9 cellular contexts compared by ENCODE assay signal in the genomic region with DNA sequence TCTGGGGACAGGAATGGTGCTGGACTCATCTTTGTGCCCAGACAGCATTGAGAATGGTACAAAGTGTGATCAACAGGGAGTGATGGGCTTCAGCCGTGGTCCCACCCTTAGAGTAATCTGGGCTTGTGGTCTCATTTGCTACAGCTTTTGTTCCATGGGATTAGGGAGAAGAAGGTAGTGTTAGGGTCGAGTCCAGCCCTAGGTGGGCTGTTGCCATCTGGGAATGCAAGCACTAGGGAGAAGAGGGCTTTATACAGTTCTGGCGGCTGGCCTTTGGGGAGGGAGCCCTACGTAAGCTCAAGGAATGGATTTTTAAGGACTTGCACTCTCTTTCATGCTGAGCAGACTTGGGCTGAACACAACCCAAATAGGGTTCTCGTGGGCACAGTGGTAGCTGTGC. TPM values are rescaled to one million over a fixed set of nuclear protein-coding genes. Genes with fewer than 3 reads are reported as not detected.
DNase-seq lines count a peak whose midpoint lies in the region; ATAC-seq, FAIRE-seq and TF ChIP-seq lines count a peak whose summit lies in the region.
"Had no signal": no experiment of that assay in that cellular context is flagged by ENCODE, and none has a peak within 500 bp of the region (broad histone marks: within the 10 kb centered on the region; RNA-seq: fewer than 3 reads in every experiment).

No MANE protein-coding gene starts in this region.

- in situ Hi-C loops in HepG2 (cut with HindIII; ENCODE audit: extremely low pct_ligation_motif_present, low pct_unique_long_range_greater_than_20kb) = no loop called here

- H3K4me1 ChIP-seq in liver (ENCODE audit: control insufficient read depth in 4 of 4, insufficient read depth in 4 of 4, low read length in 3 of 4) (peaks cover 27 to 65% (median 61%) of the 10 kb centered on the region in 4 donors), HepG2 (ENCODE audit: insufficient read depth, low read length) (peaks cover 45% of the 10 kb centered on the region), endocrine pancreas (ENCODE audit: control insufficient read depth, insufficient read depth, low read length) (peaks cover 24% of the 10 kb centered on the region)

- H3K36me3 Mint-ChIP-seq in neural crest cell (ENCODE audit: low read depth) = peaks cover 20% of the 10 kb centered on the region

- H3K27me3 ChIP-seq in liver (ENCODE audit: control insufficient read depth in 4 of 4, insufficient read depth in 4 of 4, low read length in 3 of 4) (no peaks in the 10 kb centered on the region), HepG2 (ENCODE audit: control insufficient read depth in 1 of 2, insufficient read depth in 2 of 2, low read length in 2 of 2) (no peaks in the 10 kb centered on the region; a peak in 1 of 5 replicates), endocrine pancreas (ENCODE audit: control insufficient read depth, insufficient read depth, low read length) (no peaks in the 10 kb centered on the region)

- no TSS peak for BruUV-seq in HepG2 (replicated peaks; lab: Mats Ljungman, UMichigan)

- no peak overlapping the region for H3K4me2 ChIP-seq in HepG2 (ENCODE audit: low read depth, low read length)

- POLR2A ChIA-PET in HepG2 (lab: Yijun Ruan, JAX) = no interaction called here

- 89% methylated on average over 5 of the region's 5 CpGs for WGBS in liver
- WGBS in HepG2 (ENCODE audit: low lambda C conversion rate) = 94% methylated on average over 5 of the region's 5 CpGs

- TF ChIP-seq RAD21 in liver (IDR thresholded peaks at IDR 0.05) = no peak
- no peak for TF ChIP-seq RAD21 in HepG2 (CRISPR knock-in tag; IDR thresholded peaks at IDR 0.05)

- peaks cover 17% of the 10 kb centered on the region for H3K9me3 Mint-ChIP-seq in neural crest cell

- CTCF ChIA-PET in HepG2 (lab: Yijun Ruan, JAX; ENCODE audit: low intra/inter-chr PET ratio, low total read pairs) = no interaction called here

- TF ChIP-seq CTCF in liver (IDR thresholded peaks at IDR 0.05; ENCODE audit: low read depth, low read length, missing input control) (no peak), HepG2 (CRISPR knock-in tag; IDR thresholded peaks at IDR 0.05) (no peak), neural crest cell (conservative IDR thresholded peaks at IDR 0.05) (no peak)

- no peak overlapping the region for H3K27ac Mint-ChIP-seq in neural crest cell (ENCODE audit: unreplicated experiment)

- H3K9me3 ChIP-seq in liver (ENCODE audit: control insufficient read depth in 4 of 4, low read length in 3 of 4) (peaks cover 0 to 4% (median 0%) of the 10 kb centered on the region in 4 donors), HepG2 (ENCODE audit: low read length) (peaks cover 13% of the 10 kb centered on the region), endocrine pancreas (ENCODE audit: control insufficient read depth, low read length) (no peaks in the 10 kb centered on the region)

- H3K27me3 Mint-ChIP-seq in neural crest cell (ENCODE audit: low read depth) = peaks cover 40% of the 10 kb centered on the region

- intact Hi-C loops in HepG2 (cut with micrococcal nuclease; ENCODE audit: unreplicated experiment) = loop anchor here (10.0 kb wide), 1 partner anchor 226 kb away; no protein-coding TSS in a partner anchor

- H3K4me1 Mint-ChIP-seq in neural crest cell = peaks cover 46% of the 10 kb centered on the region

- H3K27ac ChIP-seq in liver (ENCODE audit: low read depth in 1 of 2, low read length in 2 of 2) (peak overlapping the region; percentile 90 to 91), HepG2 (ENCODE audit: extremely low read length, insufficient read depth, low read length) (no peak overlapping the region)

- DNase-seq in HepG2 (ENCODE audit: low spot score) = no peak
- DNase-seq in neural crest cell (ENCODE audit: low read depth, low spot score) = no peak
- no peak for DNase-seq in dedifferentiated amniotic fluid mesenchymal stem cell (ENCODE audit: extremely low spot score)
- no peak for DNase-seq in GM19238 (ENCODE audit: insufficient read length, low spot score)
- no peak for DNase-seq in COLO829 (ENCODE audit: low spot score)

- H3K4me3 ChIP-seq in liver (ENCODE audit: low read depth in 1 of 3, low read length in 3 of 3) (no peak overlapping the region), HepG2 (replicated peaks in 1 of 3; ENCODE audit: insufficient read depth in 1 of 3, low read depth in 2 of 3, low read length in 3 of 3) (no peak overlapping the region), endocrine pancreas (ENCODE audit: control insufficient read depth, insufficient read depth, low read length) (peak overlapping the region; percentile 31)
- H3K4me3 ChIP-seq: K562 had no signal

- H2AFZ ChIP-seq in HepG2 (ENCODE audit: low read length) = no peak overlapping the region

- FAIRE-seq in HepG2 (lab: Jason Lieb, UNC) = no peak
- FAIRE-seq: K562 had no signal

- H4K20me1 ChIP-seq in HepG2 (ENCODE audit: insufficient read depth, low read length) = no peaks in the 10 kb centered on the region

- TF ChIP-seq EP300 in HepG2 (IDR thresholded peaks at IDR 0.05; ENCODE audit: low read depth in 2 of 2, low read length in 2 of 2) (no peak), HepG2 (CRISPR knock-in tag; IDR thresholded peaks at IDR 0.05; ENCODE audit: borderline replicate concordance) (no peak)

- ATAC-seq in HepG2 (no peak), HG02885 (IDR thresholded peaks at IDR 0.05; ENCODE audit: poor library complexity, unreplicated experiment) (no peak)
- ATAC-seq: K562 had no signal

- H3K9ac ChIP-seq in liver (ENCODE audit: low read depth in 1 of 2, low read length in 2 of 2) (no peak overlapping the region), HepG2 (ENCODE audit: insufficient read depth, low read depth, low read length) (no peak overlapping the region), endocrine pancreas (ENCODE audit: control insufficient read depth, insufficient read depth, low read length) (peak overlapping the region; percentile 48)

- no peaks in the 10 kb centered on the region for H3K36me3 ChIP-seq in liver (ENCODE audit: control insufficient read depth in 4 of 4, insufficient read depth in 3 of 4, low read depth in 1 of 4, low read length in 3 of 4)
- peaks cover 0 to 4% of the 10 kb centered on the region in 2 experiments; a peak in 1 of 5 replicates for H3K36me3 ChIP-seq in HepG2 (replicated peaks in 1 of 2; ENCODE audit: control insufficient read depth in 1 of 2, insufficient read depth in 2 of 2, low read length in 2 of 2)
- H3K36me3 ChIP-seq in endocrine pancreas (ENCODE audit: control insufficient read depth, insufficient read depth, low read length) = no peaks in the 10 kb centered on the region

- peak overlapping the region; percentile 91 for H3K4me3 Mint-ChIP-seq in neural crest cell

- TF ChIP-seq POLR2A in HepG2 (IDR thresholded peaks at IDR 0.05; ENCODE audit: insufficient read depth in 1 of 2, low read depth in 2 of 2, low read length in 2 of 2) = no peak

- peaks cover 35% of the 10 kb centered on the region for H3K79me2 ChIP-seq in HepG2 (ENCODE audit: insufficient read depth, low read length)

TF ChIP-seq in liver, 16 proteins besides CTCF, POLR2A, EP300 and RAD21:
- TF ChIP-seq HNF4A (conservative IDR thresholded peaks at IDR 0.05) = no peak
- TF ChIP-seq FOXA1 (IDR thresholded peaks at IDR 0.05) = no peak
TF ChIP-seq in liver: peak in this region for 0.

TF ChIP-seq in HepG2, 621 proteins besides CTCF, POLR2A, EP300 and RAD21 (continues in another document):
- TF ChIP-seq, protein P1, sequence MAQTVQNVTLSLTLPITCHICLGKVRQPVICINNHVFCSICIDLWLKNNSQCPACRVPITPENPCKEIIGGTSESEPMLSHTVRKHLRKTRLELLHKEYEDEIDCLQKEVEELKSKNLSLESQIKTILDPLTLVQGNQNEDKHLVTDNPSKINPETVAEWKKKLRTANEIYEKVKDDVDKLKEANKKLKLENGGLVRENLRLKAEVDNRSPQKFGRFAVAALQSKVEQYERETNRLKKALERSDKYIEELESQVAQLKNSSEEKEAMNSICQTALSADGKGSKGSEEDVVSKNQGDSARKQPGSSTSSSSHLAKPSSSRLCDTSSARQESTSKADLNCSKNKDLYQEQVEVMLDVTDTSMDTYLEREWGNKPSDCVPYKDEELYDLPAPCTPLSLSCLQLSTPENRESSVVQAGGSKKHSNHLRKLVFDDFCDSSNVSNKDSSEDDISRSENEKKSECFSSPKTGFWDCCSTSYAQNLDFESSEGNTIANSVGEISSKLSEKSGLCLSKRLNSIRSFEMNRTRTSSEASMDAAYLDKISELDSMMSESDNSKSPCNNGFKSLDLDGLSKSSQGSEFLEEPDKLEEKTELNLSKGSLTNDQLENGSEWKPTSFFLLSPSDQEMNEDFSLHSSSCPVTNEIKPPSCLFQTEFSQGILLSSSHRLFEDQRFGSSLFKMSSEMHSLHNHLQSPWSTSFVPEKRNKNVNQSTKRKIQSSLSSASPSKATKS (CRISPR knock-in tag; IDR thresholded peaks at IDR 0.05) = no peak
- TF ChIP-seq ZNF720 (CRISPR knock-in tag; IDR thresholded peaks at IDR 0.05) (no peak), MAF1 (CRISPR knock-in tag; IDR thresholded peaks at IDR 0.05; ENCODE audit: borderline replicate concordance) (no peak)

RNA-seq across cellular contexts. Expression of gene PLEKHG3, which starts 4.9 kb away (rescaled TPM):
- total RNA-seq in liver (10 to 100 TPM; 14.5 to 14.7 TPM), HepG2 (2016; rRNA removed; fragmentation: Illumina TruSeq; extraction: Trizol) (9.5 and 9.8 TPM in 2 replicates), neural crest cell (43.4 and 46.0 TPM in 2 replicates)
- polyA plus RNA-seq in liver (10 to 100 TPM in 1 of 2 donors, 1 to 10 TPM in 1; 8.4 to 21.3 TPM), HepG2 (2011; rRNA removed) (7.1 and 7.2 TPM in 2 replicates)
- 0.61 and 0.88 TPM in 2 replicates for total RNA-seq in HepG2 (2016; cell fraction: cytosol; rRNA removed; fragmentation: Illumina TruSeq; extraction: Trizol; ENCODE audit: low read depth)
- total RNA-seq in HepG2 (2016; cell fraction: insoluble cytoplasmic fraction; rRNA removed; fragmentation: Illumina TruSeq; extraction: Trizol) = 7.2 and 11.8 TPM in 2 replicates
- 5.6 and 6.4 TPM in 2 replicates for total RNA-seq in HepG2 (2016; cell fraction: membrane; rRNA removed; fragmentation: Illumina TruSeq; extraction: Trizol)
- total RNA-seq in HepG2 (2016; cell fraction: nucleus; rRNA removed; fragmentation: Illumina TruSeq; extraction: Trizol) = 9.3 and 10.4 TPM in 2 replicates
- 2.7 and 5.6 TPM in 2 replicates for polyA plus RNA-seq in HepG2 (2011; cell fraction: cytosol; rRNA removed)
- 13.8 and 16.9 TPM in 2 replicates for polyA plus RNA-seq in HepG2 (2011; cell fraction: nucleus; rRNA removed)
- polyA plus RNA-seq in HepG2 (2012) = 5.4 and 8.7 TPM in 2 replicates
- polyA plus RNA-seq in HepG2 (2016; cell fraction: cytosol; fragmentation: Illumina TruSeq; extraction: Trizol; ENCODE audit: low read depth) = 0.60 and 0.61 TPM in 2 replicates
- polyA plus RNA-seq in HepG2 (2016; cell fraction: insoluble cytoplasmic fraction; fragmentation: Illumina TruSeq; extraction: Trizol; ENCODE audit: low read depth) = 6.0 and 8.8 TPM in 2 replicates
- 2.1 and 2.2 TPM in 2 replicates for polyA plus RNA-seq in HepG2 (2016; cell fraction: membrane; fragmentation: Illumina TruSeq; extraction: Trizol; ENCODE audit: low read depth)
- polyA plus RNA-seq in HepG2 (2016; cell fraction: nucleus; fragmentation: Illumina TruSeq; extraction: Trizol; ENCODE audit: insufficient read depth, low read depth) = 28.5 and 30.1 TPM in 2 replicates
- polyA minus RNA-seq in HepG2 (2011; rRNA and poly(A)+ RNA removed; ENCODE audit: low replicate concordance) = 9.5 and 51.9 TPM in 2 replicates
- polyA minus RNA-seq in HepG2 (2011; cell fraction: cytosol; rRNA and poly(A)+ RNA removed) = 4.6 and 5.4 TPM in 2 replicates
- 5.1 and 12.0 TPM in 2 replicates for polyA minus RNA-seq in HepG2 (2011; cell fraction: nucleus; rRNA and poly(A)+ RNA removed)
